In genomic region chr5:9524941-9525340, GRCh38 we compare ENCODE assay signal across 1 cellular context.
A peak's percentile ranks its signal among the peaks of the same experiment; 100 is the strongest.
TF ChIP-seq lines count a peak whose summit lies in the region.

No MANE protein-coding gene starts in this region.

TF ChIP-seq in liver, 16 proteins besides CTCF, POLR2A, EP300 and RAD21:
- TF ChIP-seq REST (IDR thresholded peaks at IDR 0.05) = no peak
- no peak for TF ChIP-seq YY1 (IDR thresholded peaks at IDR 0.05)
- no peak for TF ChIP-seq GABPA (IDR thresholded peaks at IDR 0.05 in 1 of 2, conservative IDR thresholded peaks at IDR 0.05 in 1 of 2)
- TF ChIP-seq NR2F2 (IDR thresholded peaks at IDR 0.05) = peak; percentile 17
- TF ChIP-seq FOXA1 (IDR thresholded peaks at IDR 0.05) = peak; percentile 22
- TF ChIP-seq SP1 (IDR thresholded peaks at IDR 0.05) = peak; percentile 47
- peak; percentile 36 to 52 for TF ChIP-seq HNF4A (conservative IDR thresholded peaks at IDR 0.05)
- peak; percentile 71 for TF ChIP-seq FOXA2 (IDR thresholded peaks at IDR 0.05)
- no peak for TF ChIP-seq TAF1 (conservative IDR thresholded peaks at IDR 0.05)
- TF ChIP-seq HNF4G (IDR thresholded peaks at IDR 0.05) = peak; percentile 5
- no peak for TF ChIP-seq EGR1 (IDR thresholded peaks at IDR 0.05; ENCODE audit: low read depth in 2 of 2)
- TF ChIP-seq RXRA (IDR thresholded peaks at IDR 0.05) = peak; percentile 37 to 59
- TF ChIP-seq, protein P1, sequence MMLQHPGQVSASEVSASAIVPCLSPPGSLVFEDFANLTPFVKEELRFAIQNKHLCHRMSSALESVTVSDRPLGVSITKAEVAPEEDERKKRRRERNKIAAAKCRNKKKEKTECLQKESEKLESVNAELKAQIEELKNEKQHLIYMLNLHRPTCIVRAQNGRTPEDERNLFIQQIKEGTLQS (IDR thresholded peaks at IDR 0.05) = no peak
- TF ChIP-seq ZBTB33 (IDR thresholded peaks at IDR 0.05) = no peak
- TF ChIP-seq JUND (IDR thresholded peaks at IDR 0.05) = no peak
- TF ChIP-seq MAX (IDR thresholded peaks at IDR 0.05) = no peak
